ENCODE assay signal across 24 cellular contexts in the genomic region with DNA sequence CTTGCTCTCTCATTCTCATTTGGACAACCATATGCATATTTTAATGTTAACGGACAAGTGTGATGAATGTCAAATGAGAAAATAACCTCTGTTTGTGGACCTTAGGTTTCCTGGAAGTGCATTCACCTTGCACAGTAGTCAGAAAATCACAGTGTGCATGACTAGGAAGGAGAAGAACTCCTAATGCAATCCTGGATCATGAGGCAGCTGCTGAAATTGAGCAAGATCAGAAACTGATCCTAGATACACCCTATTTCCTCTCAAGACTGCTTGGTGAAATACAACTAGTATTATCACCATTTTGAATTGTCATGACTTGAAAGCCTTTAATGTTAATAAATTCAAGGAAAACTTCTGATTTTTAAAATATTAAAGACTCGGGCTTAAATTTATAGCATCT.
"Had no signal": no experiment of that assay in that cellular context is flagged by ENCODE, and none has a peak within 500 bp of the region (broad histone marks: within the 10 kb centered on the region; RNA-seq: fewer than 3 reads in every experiment).

No MANE protein-coding gene starts in this region.

- H3K27me3 ChIP-seq: dorsolateral prefrontal cortex, foreskin keratinocyte, gastroesophageal sphincter, heart left ventricle, hepatocyte, left lung, ovary, sigmoid colon, spleen, tibial nerve, upper lobe of left lung had no signal

- H3K4me3 ChIP-seq: dorsolateral prefrontal cortex, gastroesophageal sphincter, heart left ventricle, hepatocyte, left lung, ovary, psoas muscle, sigmoid colon, skin epidermis, spleen, thoracic aorta, tibial nerve, upper lobe of left lung had no signal

- H3K4me1 Mint-ChIP-seq: natural killer cell; stimulated activated memory B cell treated with anti-CD40 and anti-IgM and Interleukin-4, amounts not matched to agents 10 μg/mL and 1 μg/mL and 100 μg/mL, for 72 hours had no signal

- H3K27ac Mint-ChIP-seq: natural killer cell; stimulated activated memory B cell treated with anti-CD40 and anti-IgM and Interleukin-4, amounts not matched to agents 10 μg/mL and 1 μg/mL and 100 μg/mL, for 72 hours had no signal

- H3K36me3 ChIP-seq: gastroesophageal sphincter, heart left ventricle, left lung, ovary, sigmoid colon, spleen, thoracic aorta, tibial nerve, upper lobe of left lung had no signal

- H3K9me3 ChIP-seq: gastroesophageal sphincter, ovary, psoas muscle, thoracic aorta had no signal

- H3K9me3 Mint-ChIP-seq: stimulated activated memory B cell treated with anti-CD40 and anti-IgM and Interleukin-4, amounts not matched to agents 10 μg/mL and 1 μg/mL and 100 μg/mL, for 72 hours had no signal

- H3K4me1 ChIP-seq: foreskin keratinocyte, gastroesophageal sphincter, heart left ventricle, left lung, psoas muscle, sigmoid colon, spleen, upper lobe of left lung had no signal

- H3K4me3 Mint-ChIP-seq: natural killer cell; stimulated activated memory B cell treated with anti-CD40 and anti-IgM and Interleukin-4, amounts not matched to agents 10 μg/mL and 1 μg/mL and 100 μg/mL, for 72 hours had no signal

- H3K27me3 Mint-ChIP-seq: stimulated activated memory B cell treated with anti-CD40 and anti-IgM and Interleukin-4, amounts not matched to agents 10 μg/mL and 1 μg/mL and 100 μg/mL, for 72 hours had no signal

- H3K36me3 Mint-ChIP-seq: natural killer cell; stimulated activated memory B cell treated with anti-CD40 and anti-IgM and Interleukin-4, amounts not matched to agents 10 μg/mL and 1 μg/mL and 100 μg/mL, for 72 hours had no signal

- DNase-seq: dorsolateral prefrontal cortex; effector CD4-positive, alpha-beta T cell; heart left ventricle; left cardiac atrium; left lung; natural killer cell; occipital lobe; ovary; posterior cingulate gyrus; psoas muscle; right cardiac atrium; sigmoid colon; spleen; stimulated activated CD4-positive, alpha-beta T cell treated with anti-CD3 and anti-CD28 coated beads, Interleukin-4, amount 100 ng/mL, for 4 hours; stimulated activated naive CD8-positive, alpha-beta T cell treated with anti-CD3 and anti-CD28 coated beads, Interleukin-15, Interleukin-2, amounts not matched to agents 100 U/mL and 50 U/mL, for 24 hours; substantia nigra; upper lobe of left lung had no signal
